Comparison of ENCODE assay signal across 17 cellular contexts in genomic region chr20:18916886-18917785, GRCh38.
"Had no signal": no experiment of that assay in that cellular context is flagged by ENCODE, and none has a peak within 500 bp of the region (broad histone marks: within the 10 kb centered on the region; RNA-seq: fewer than 3 reads in every experiment).

No MANE protein-coding gene starts in this region.

- H3K27ac Mint-ChIP-seq: activated CD4-positive, alpha-beta memory T cell treated with anti-CD3 and anti-CD28 coated beads, Interleukin-2, amount 10 ng/mL, durations not matched to agents 7 days and 5 days; activated CD4-positive, alpha-beta T cell treated with anti-CD3 and anti-CD28 coated beads for 36 hours; activated naive CD8-positive, alpha-beta T cell treated with anti-CD3 and anti-CD28 coated beads for 36 hours; stimulated activated effector memory CD8-positive, alpha-beta T cell treated with anti-CD3 and anti-CD28 coated beads, Interleukin-12 subunit alpha, Interleukin-12 subunit beta, amount 100 ng/mL, for 72 hours had no signal

- H3K4me1 ChIP-seq: heart left ventricle, upper lobe of left lung had no signal

- ATAC-seq: activated CD4-positive, alpha-beta T cell treated with anti-CD3 and anti-CD28 coated beads for 36 hours; heart left ventricle; left lobe of liver; stimulated activated effector memory CD8-positive, alpha-beta T cell treated with anti-CD3 and anti-CD28 coated beads, Interleukin-12 subunit alpha, Interleukin-12 subunit beta, amount 100 ng/mL, for 72 hours had no signal

- H3K4me3 Mint-ChIP-seq: activated CD4-positive, alpha-beta memory T cell treated with anti-CD3 and anti-CD28 coated beads, Interleukin-2, amount 10 ng/mL, durations not matched to agents 7 days and 5 days; activated CD4-positive, alpha-beta T cell treated with anti-CD3 and anti-CD28 coated beads for 36 hours; activated naive CD8-positive, alpha-beta T cell treated with anti-CD3 and anti-CD28 coated beads for 36 hours; stimulated activated effector memory CD8-positive, alpha-beta T cell treated with anti-CD3 and anti-CD28 coated beads, Interleukin-12 subunit alpha, Interleukin-12 subunit beta, amount 100 ng/mL, for 72 hours had no signal

- DNase-seq: activated CD4-positive, alpha-beta memory T cell treated with anti-CD3 and anti-CD28 coated beads, Interleukin-2, amount 10 ng/mL, durations not matched to agents 7 days and 5 days; activated CD4-positive, alpha-beta T cell treated with anti-CD3 and anti-CD28 coated beads for 36 hours; activated gamma-delta T cell treated with Interleukin-2 at 50 U/mL for 16 hours; activated naive CD8-positive, alpha-beta T cell treated with anti-CD3 and anti-CD28 coated beads for 36 hours; activated T-cell treated with anti-CD3 and anti-CD28 coated beads, Interleukin-2, amount 50 U/mL, for 48 hours; aorta; effector CD8-positive, alpha-beta T cell; heart left ventricle; mesenchymal stem cell; posterior cingulate gyrus; T-helper 1 cell; upper lobe of left lung; WERI-Rb-1 had no signal

- H3K36me3 Mint-ChIP-seq: activated naive CD8-positive, alpha-beta T cell treated with anti-CD3 and anti-CD28 coated beads for 36 hours; stimulated activated effector memory CD8-positive, alpha-beta T cell treated with anti-CD3 and anti-CD28 coated beads, Interleukin-12 subunit alpha, Interleukin-12 subunit beta, amount 100 ng/mL, for 72 hours had no signal

- H3K9me3 Mint-ChIP-seq: activated CD4-positive, alpha-beta memory T cell treated with anti-CD3 and anti-CD28 coated beads, Interleukin-2, amount 10 ng/mL, durations not matched to agents 7 days and 5 days; activated naive CD8-positive, alpha-beta T cell treated with anti-CD3 and anti-CD28 coated beads for 36 hours; stimulated activated effector memory CD8-positive, alpha-beta T cell treated with anti-CD3 and anti-CD28 coated beads, Interleukin-12 subunit alpha, Interleukin-12 subunit beta, amount 100 ng/mL, for 72 hours had no signal

- H3K27me3 ChIP-seq: cardiac muscle cell, heart left ventricle, upper lobe of left lung had no signal

- H3K27ac ChIP-seq: cardiac muscle cell, heart left ventricle, skin epidermis, upper lobe of left lung, WERI-Rb-1 had no signal

- H3K9me3 ChIP-seq: heart left ventricle, upper lobe of left lung had no signal

- H3K4me3 ChIP-seq: cardiac muscle cell, heart left ventricle, skin epidermis, upper lobe of left lung had no signal

- H3K36me3 ChIP-seq: cardiac muscle cell, heart left ventricle, upper lobe of left lung, WERI-Rb-1 had no signal

- H3K4me1 Mint-ChIP-seq: activated CD4-positive, alpha-beta memory T cell treated with anti-CD3 and anti-CD28 coated beads, Interleukin-2, amount 10 ng/mL, durations not matched to agents 7 days and 5 days; activated CD4-positive, alpha-beta T cell treated with anti-CD3 and anti-CD28 coated beads for 36 hours; activated naive CD8-positive, alpha-beta T cell treated with anti-CD3 and anti-CD28 coated beads for 36 hours; stimulated activated effector memory CD8-positive, alpha-beta T cell treated with anti-CD3 and anti-CD28 coated beads, Interleukin-12 subunit alpha, Interleukin-12 subunit beta, amount 100 ng/mL, for 72 hours had no signal

- H3K27me3 Mint-ChIP-seq: activated CD4-positive, alpha-beta memory T cell treated with anti-CD3 and anti-CD28 coated beads, Interleukin-2, amount 10 ng/mL, durations not matched to agents 7 days and 5 days had no signal
